Comparison of ENCODE assay signal across 11 cellular contexts in genomic region chr6:38320817-38321216, GRCh38.
DNase-seq lines count a peak whose midpoint lies in the region; ATAC-seq, FAIRE-seq and TF ChIP-seq lines count a peak whose summit lies in the region.
"Had no signal": no experiment of that assay in that cellular context is flagged by ENCODE, and none has a peak within 500 bp of the region (broad histone marks: within the 10 kb centered on the region; RNA-seq: fewer than 3 reads in every experiment).

No MANE protein-coding gene starts in this region.

- H3K4me3 ChIP-seq in GM12878 (peak overlapping the region; percentile 0; the same call in 1 of the 2 replicates), body of pancreas (no peak overlapping the region), PC-9 (no peak overlapping the region), hepatocyte (no peak overlapping the region)
- H3K4me3 ChIP-seq: psoas muscle had no signal

- in situ Hi-C loops in GM12878 (cut with MboI), result no loop called here

- no peaks in the 10 kb centered on the region for H3F3A ChIP-seq in PC-9 (ENCODE audit: insufficient read depth, low read depth)

- CTCF ChIA-PET in GM12878 (lab: Yijun Ruan, JAX) (no interaction called here), PC-9 (lab: Charles Lee) (no interaction called here)

- H3K9me3 ChIP-seq in GM12878 (replicated peaks; ENCODE audit: control insufficient read depth, insufficient read depth, low read length), result no peaks in the 10 kb centered on the region; the same call in 2 of the 3 replicates
- H3K9me3 ChIP-seq in body of pancreas, result no peaks in the 10 kb centered on the region
- H3K9me3 ChIP-seq in PC-9 (ENCODE audit: insufficient read depth, low read depth), result no peaks in the 10 kb centered on the region
- H3K9me3 ChIP-seq in hepatocyte (ENCODE audit: low read depth), result no peaks in the 10 kb centered on the region
- H3K9me3 ChIP-seq: psoas muscle had no signal

- H2AFZ ChIP-seq in GM12878 (ENCODE audit: control insufficient read depth, low read depth, low read length) (peak overlapping the region; percentile 43), PC-9 (no peak overlapping the region), hepatocyte (no peak overlapping the region)

- RAD21 ChIA-PET in GM12878 (lab: Charles Lee; ENCODE audit: unreplicated experiment), result interaction anchor here (0.8 kb wide), 1 partner anchor 173 kb away, joined by 3 read pairs; no protein-coding TSS in a partner anchor

- H4K20me1 ChIP-seq in GM12878 (ENCODE audit: control insufficient read depth, insufficient read depth), result no peaks in the 10 kb centered on the region
- no peaks in the 10 kb centered on the region for H4K20me1 ChIP-seq in PC-9 (ENCODE audit: insufficient read depth)
- no peaks in the 10 kb centered on the region for H4K20me1 ChIP-seq in hepatocyte (ENCODE audit: insufficient read depth, poor library complexity, severe bottlenecking)

- H3K27me3 ChIP-seq in GM12878 (replicated peaks in 1 of 2; ENCODE audit: control insufficient read depth in 2 of 2, insufficient read depth in 2 of 2, low read length in 1 of 2), result no peaks in the 10 kb centered on the region
- no peaks in the 10 kb centered on the region for H3K27me3 ChIP-seq in body of pancreas
- H3K27me3 ChIP-seq in PC-9 (ENCODE audit: insufficient read depth, low read depth), result no peaks in the 10 kb centered on the region
- H3K27me3 ChIP-seq in hepatocyte, result no peaks in the 10 kb centered on the region

- FAIRE-seq in GM12878 (lab: Jason Lieb, UNC), result peak; percentile 27
- FAIRE-seq: colon had no signal

- DNase-seq in GM12878 (ENCODE audit: low read depth, low spot score) (peak; percentile 57), body of pancreas (no peak), PC-9 (no peak), midbrain (lab: John Stamatoyannopoulos, UW) (no peak), hepatocyte (ENCODE audit: low spot score) (no peak)
- DNase-seq: psoas muscle; stimulated activated CD4-positive, alpha-beta T cell treated with anti-CD3 and anti-CD28 coated beads, Interleukin-2, amount 100 ng/mL, for 48 hours had no signal

- no peak overlapping the region; the same call in 1 of the 2 replicates for H3K9ac ChIP-seq in GM12878 (ENCODE audit: control insufficient read depth, insufficient read depth, low read length)

- TF ChIP-seq RAD21 in GM12878 (IDR thresholded peaks at IDR 0.05; ENCODE audit: insufficient read depth, low read depth, low read length), result no peak

- TF ChIP-seq CTCF in GM12878 (IDR thresholded peaks at IDR 0.05 in 2 of 3, conservative IDR thresholded peaks at IDR 0.05 in 1 of 3; ENCODE audit: control insufficient read depth in 2 of 3, extremely low read depth in 1 of 3, insufficient read depth in 1 of 3, low read depth in 3 of 3, low read length in 3 of 3) (no peak), body of pancreas (IDR thresholded peaks at IDR 0.05) (no peak), PC-9 (conservative IDR thresholded peaks at IDR 0.05) (no peak), hepatocyte (IDR thresholded peaks at IDR 0.05; ENCODE audit: poor library complexity) (no peak)

- H3K36me3 ChIP-seq in GM12878 (ENCODE audit: control insufficient read depth in 2 of 2, insufficient read depth in 2 of 2, low read length in 1 of 2), result no peaks in the 10 kb centered on the region
- H3K36me3 ChIP-seq in body of pancreas (replicated peaks in 1 of 2; ENCODE audit: insufficient read depth in 1 of 2, low read depth in 2 of 2), result no peaks in the 10 kb centered on the region
- H3K36me3 ChIP-seq in PC-9 (ENCODE audit: low read depth), result no peaks in the 10 kb centered on the region
- H3K36me3 ChIP-seq in hepatocyte (replicated peaks; ENCODE audit: insufficient read depth, low read depth), result no peaks in the 10 kb centered on the region

- H3K4me1 ChIP-seq in GM12878 (ENCODE audit: control insufficient read depth, insufficient read depth, low read length) (peaks cover 51% of the 10 kb centered on the region), body of pancreas (no peaks in the 10 kb centered on the region), PC-9 (replicated peaks; ENCODE audit: insufficient read depth) (no peaks in the 10 kb centered on the region), hepatocyte (ENCODE audit: insufficient read depth) (peaks cover 3% of the 10 kb centered on the region)
- H3K4me1 ChIP-seq: psoas muscle had no signal

- H3K27ac ChIP-seq in GM12878 (ENCODE audit: control insufficient read depth, insufficient read depth), result peak overlapping the region; percentile 69
- H3K27ac ChIP-seq in body of pancreas, result no peak overlapping the region
- no peak overlapping the region for H3K27ac ChIP-seq in PC-9
- H3K27ac ChIP-seq in hepatocyte, result no peak overlapping the region
- H3K27ac ChIP-seq: psoas muscle had no signal

- 0% methylated on average over 6 of the region's 6 CpGs for WGBS in GM12878 (ENCODE audit: insufficient coverage, insufficient replicate concordance, low lambda C conversion rate, missing lambda C conversion rate)
- WGBS in body of pancreas, 2 donors, result 72 to 73% methylated on average over 6 of the region's 6 CpGs
- 80% methylated on average over 6 of the region's 6 CpGs for WGBS in hepatocyte (ENCODE audit: low lambda C conversion rate, missing lambda C conversion rate)

- POLR2A ChIA-PET in GM12878 (lab: Charles Lee), result interaction anchor here (2.0 kb wide), 1 partner anchor 14 kb away, joined by 6 read pairs; no protein-coding TSS in a partner anchor
- POLR2A ChIA-PET in PC-9 (lab: Charles Lee; ENCODE audit: unreplicated experiment), result no interaction called here

- H3K79me2 ChIP-seq in GM12878 (ENCODE audit: control insufficient read depth, insufficient read depth, low read length) (no peaks in the 10 kb centered on the region), PC-9 (ENCODE audit: low read depth) (no peaks in the 10 kb centered on the region), hepatocyte (no peaks in the 10 kb centered on the region)

- peak; percentile 63 for ATAC-seq in GM18517 (IDR thresholded peaks at IDR 0.05; ENCODE audit: unreplicated experiment)
- ATAC-seq in GM21390 (IDR thresholded peaks at IDR 0.05; ENCODE audit: unreplicated experiment), result peak; percentile 74
- peak; percentile 53 for ATAC-seq in HG03039 (IDR thresholded peaks at IDR 0.05; ENCODE audit: unreplicated experiment)
- ATAC-seq in GM12878, result peak; percentile 83
- ATAC-seq in body of pancreas, result no peak
- ATAC-seq: psoas muscle had no signal

- SMC1A ChIA-PET in GM12878 (lab: Charles Lee; ENCODE audit: uncharacterized antibody, unreplicated experiment), result no interaction called here

- BruUV-seq in GM12878 (replicated peaks; lab: Mats Ljungman, UMichigan), result no TSS peak
- no TSS peak for BruUV-seq in PC-9 (replicated peaks; lab: Mats Ljungman, UMichigan)

- TF ChIP-seq EP300 in GM12878 (IDR thresholded peaks at IDR 0.05; ENCODE audit: borderline replicate concordance in 1 of 2, control insufficient read depth in 1 of 2, low read depth in 2 of 2, low read length in 2 of 2), result peak; percentile 51 to 65; a peak in 2 of 4 replicates

- H3K4me2 ChIP-seq in GM12878 (ENCODE audit: control insufficient read depth, insufficient read depth) (peak overlapping the region; percentile 87), PC-9 (no peak overlapping the region), hepatocyte (no peak overlapping the region)

- intact Hi-C loops in GM12878 (cut with micrococcal nuclease; ENCODE audit: unreplicated experiment), result no loop called here
- intact Hi-C loops in body of pancreas (cut with DNase I), result no loop called here
- intact Hi-C loops in PC-9 (cut with micrococcal nuclease; ENCODE audit: unreplicated experiment), result no loop called here

- H3K9me2 ChIP-seq in PC-9 (ENCODE audit: insufficient read depth) (no peaks in the 10 kb centered on the region), hepatocyte (replicated peaks; ENCODE audit: insufficient read depth) (no peaks in the 10 kb centered on the region)

- TF ChIP-seq POLR2A in GM12878 (IDR thresholded peaks at IDR 0.05; ENCODE audit: low read depth, low read length) (no peak), body of pancreas (IDR thresholded peaks at IDR 0.05) (no peak)

TF ChIP-seq in GM12878, 131 proteins besides CTCF, POLR2A, EP300 and RAD21 (continues in another document):
- TF ChIP-seq, protein P1, sequence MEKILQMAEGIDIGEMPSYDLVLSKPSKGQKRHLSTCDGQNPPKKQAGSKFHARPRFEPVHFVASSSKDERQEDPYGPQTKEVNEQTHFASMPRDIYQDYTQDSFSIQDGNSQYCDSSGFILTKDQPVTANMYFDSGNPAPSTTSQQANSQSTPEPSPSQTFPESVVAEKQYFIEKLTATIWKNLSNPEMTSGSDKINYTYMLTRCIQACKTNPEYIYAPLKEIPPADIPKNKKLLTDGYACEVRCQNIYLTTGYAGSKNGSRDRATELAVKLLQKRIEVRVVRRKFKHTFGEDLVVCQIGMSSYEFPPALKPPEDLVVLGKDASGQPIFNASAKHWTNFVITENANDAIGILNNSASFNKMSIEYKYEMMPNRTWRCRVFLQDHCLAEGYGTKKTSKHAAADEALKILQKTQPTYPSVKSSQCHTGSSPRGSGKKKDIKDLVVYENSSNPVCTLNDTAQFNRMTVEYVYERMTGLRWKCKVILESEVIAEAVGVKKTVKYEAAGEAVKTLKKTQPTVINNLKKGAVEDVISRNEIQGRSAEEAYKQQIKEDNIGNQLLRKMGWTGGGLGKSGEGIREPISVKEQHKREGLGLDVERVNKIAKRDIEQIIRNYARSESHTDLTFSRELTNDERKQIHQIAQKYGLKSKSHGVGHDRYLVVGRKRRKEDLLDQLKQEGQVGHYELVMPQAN (conservative IDR thresholded peaks at IDR 0.05), result no peak
- TF ChIP-seq, protein P2, sequence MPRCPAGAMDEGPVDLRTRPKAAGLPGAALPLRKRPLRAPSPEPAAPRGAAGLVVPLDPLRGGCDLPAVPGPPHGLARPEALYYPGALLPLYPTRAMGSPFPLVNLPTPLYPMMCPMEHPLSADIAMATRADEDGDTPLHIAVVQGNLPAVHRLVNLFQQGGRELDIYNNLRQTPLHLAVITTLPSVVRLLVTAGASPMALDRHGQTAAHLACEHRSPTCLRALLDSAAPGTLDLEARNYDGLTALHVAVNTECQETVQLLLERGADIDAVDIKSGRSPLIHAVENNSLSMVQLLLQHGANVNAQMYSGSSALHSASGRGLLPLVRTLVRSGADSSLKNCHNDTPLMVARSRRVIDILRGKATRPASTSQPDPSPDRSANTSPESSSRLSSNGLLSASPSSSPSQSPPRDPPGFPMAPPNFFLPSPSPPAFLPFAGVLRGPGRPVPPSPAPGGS (IDR thresholded peaks at IDR 0.05; ENCODE audit: borderline replicate concordance, insufficient read depth, low read depth, low read length, poor library complexity, severe bottlenecking), result no peak
- TF ChIP-seq CBX5 (IDR thresholded peaks at IDR 0.05; ENCODE audit: low read depth), result 0 out of 2 replicates have a peak, but pooled peaks have one; percentile 24
- TF ChIP-seq EED (IDR thresholded peaks at IDR 0.05; ENCODE audit: low read depth), result peak; percentile 87
- no peak for TF ChIP-seq NBN (IDR thresholded peaks at IDR 0.05)
- TF ChIP-seq ZNF24 (IDR thresholded peaks at IDR 0.05), result no peak
- peak in 1 of 2 experiments; percentile 78; a peak in 1 of 4 replicates for TF ChIP-seq SRF (IDR thresholded peaks at IDR 0.05; ENCODE audit: low read depth in 2 of 2, low read length in 2 of 2)
- TF ChIP-seq KDM1A (IDR thresholded peaks at IDR 0.05; ENCODE audit: borderline replicate concordance), result no peak
- TF ChIP-seq RFX5 (IDR thresholded peaks at IDR 0.05; ENCODE audit: low read depth, low read length), result no peak
- no peak for TF ChIP-seq NR2F1 (conservative IDR thresholded peaks at IDR 0.05)
